ENCODE assay signal across 8 cellular contexts in genomic region chr11:111871693-111872161, GRCh38. TPM values are rescaled to one million over a fixed set of nuclear protein-coding genes. Genes with fewer than 3 reads are reported as not detected.
A peak's percentile ranks its signal among the peaks of the same experiment; 100 is the strongest.
DNase-seq lines count a peak whose midpoint lies in the region; ATAC-seq and TF ChIP-seq lines count a peak whose summit lies in the region.

No MANE protein-coding gene starts in this region.

- no peaks in the 10 kb centered on the region for H3K27me3 ChIP-seq in fibroblast of lung (ENCODE audit: control insufficient read depth, insufficient read depth, low read length)
- no peaks in the 10 kb centered on the region for H3K27me3 ChIP-seq in trophoblast cell (ENCODE audit: insufficient read depth, low read length)

- H2BK5ac ChIP-seq in trophoblast cell (ENCODE audit: low read depth, low read length, poor library complexity): no peak overlapping the region

- H4K12ac ChIP-seq in trophoblast cell (ENCODE audit: low read depth, low read length): no peak overlapping the region

- H3K27ac ChIP-seq in fibroblast of lung (ENCODE audit: insufficient read depth, low read length) (peak overlapping the region; percentile 51), trophoblast cell (ENCODE audit: low read depth, low read length) (no peak overlapping the region)

- no peak for TF ChIP-seq CTCF in fibroblast of lung (conservative IDR thresholded peaks at IDR 0.05 in 1 of 2, IDR thresholded peaks at IDR 0.05 in 1 of 2; ENCODE audit: low read depth in 1 of 2, low read length in 2 of 2)

- H3K4me1 ChIP-seq in fibroblast of lung (ENCODE audit: control insufficient read depth, extremely low read depth, insufficient read depth, low read length) (no peaks in the 10 kb centered on the region), trophoblast cell (ENCODE audit: control insufficient read depth in 1 of 2, insufficient read depth in 2 of 2, low read length in 2 of 2) (no peaks in the 10 kb centered on the region)

- H2AFZ ChIP-seq in fibroblast of lung (ENCODE audit: low read length): peak overlapping the region; percentile 96
- H2AFZ ChIP-seq in trophoblast cell (ENCODE audit: insufficient read depth, low read length, poor library complexity): peak overlapping the region; percentile 55

- H4K91ac ChIP-seq in trophoblast cell (ENCODE audit: low read depth, low read length): no peak overlapping the region

- no peak overlapping the region for H3K18ac ChIP-seq in trophoblast cell (ENCODE audit: low read length)

- no peak overlapping the region for H2BK120ac ChIP-seq in trophoblast cell (ENCODE audit: insufficient read depth, low read length, poor library complexity)

- no peak overlapping the region for H3K23ac ChIP-seq in trophoblast cell (ENCODE audit: low read length)

- WGBS in trophoblast cell (ENCODE audit: extremely low coverage, insufficient coverage, insufficient read length): no CpG with 5 or more reads among the region's 5 CpGs

- H2AK5ac ChIP-seq in trophoblast cell (ENCODE audit: low read length): no peak overlapping the region

- H2BK12ac ChIP-seq in trophoblast cell (ENCODE audit: low read length): no peak overlapping the region

- peak; percentile 30; the same call in 2 of the 3 replicates for ATAC-seq in SK-N-SH treated with all-trans-retinoic acid at 6 μM for 48 hours
- ATAC-seq in GM18858 (IDR thresholded peaks at IDR 0.05; ENCODE audit: unreplicated experiment): no peak
- ATAC-seq in HG03469 (IDR thresholded peaks at IDR 0.05; ENCODE audit: unreplicated experiment): no peak
- ATAC-seq in GM21390 (IDR thresholded peaks at IDR 0.05; ENCODE audit: unreplicated experiment): no peak

- H3K36me3 ChIP-seq in fibroblast of lung (ENCODE audit: control insufficient read depth, insufficient read depth, low read length): peaks cover 3% of the 10 kb centered on the region
- H3K36me3 ChIP-seq in trophoblast cell (ENCODE audit: control insufficient read depth in 1 of 2, insufficient read depth in 2 of 2, low read length in 2 of 2): peaks cover 2 to 3% of the 10 kb centered on the region in 2 experiments

- H3K4me3 ChIP-seq in fibroblast of lung (replicated peaks in 1 of 4; ENCODE audit: control extremely low read depth in 1 of 4, insufficient read depth in 1 of 4, low read depth in 3 of 4, low read length in 4 of 4): peak overlapping the region; percentile 52 to 72 (median 70)
- H3K4me3 ChIP-seq in trophoblast cell (ENCODE audit: low read depth, low read length): peak overlapping the region; percentile 96

- peak; percentile 55 for DNase-seq in NCI-H1092 treated with DMSO at 0.1 percent for 48 hours (lab: John Stamatoyannopoulos, UW)
- DNase-seq in NCI-H1092 (lab: John Stamatoyannopoulos, UW): no peak
- no peak for DNase-seq in fibroblast of lung (ENCODE audit: low read depth in 2 of 2)
- no peak for DNase-seq in trophoblast cell

- H3K14ac ChIP-seq in trophoblast cell (ENCODE audit: low read length): no peak overlapping the region

- H3K9me3 ChIP-seq in fibroblast of lung (ENCODE audit: control insufficient read depth, insufficient read depth, low read depth, low read length) (no peaks in the 10 kb centered on the region), trophoblast cell (ENCODE audit: insufficient read depth, low read depth, low read length) (no peaks in the 10 kb centered on the region)

- H3K4me2 ChIP-seq in fibroblast of lung (ENCODE audit: extremely low read depth, insufficient read depth, low read length): peak overlapping the region; percentile 64
- H3K4me2 ChIP-seq in trophoblast cell (ENCODE audit: low read length): peak overlapping the region; percentile 65

- H4K8ac ChIP-seq in trophoblast cell (ENCODE audit: low read depth, low read length): peak overlapping the region; percentile 99

- H4K20me1 ChIP-seq in fibroblast of lung (ENCODE audit: control insufficient read depth, extremely low read depth, insufficient read depth, low read length): no peaks in the 10 kb centered on the region

- H3K79me2 ChIP-seq in fibroblast of lung (ENCODE audit: control insufficient read depth, insufficient read depth, low read length): peaks cover 3% of the 10 kb centered on the region
- peaks cover 4% of the 10 kb centered on the region for H3K79me2 ChIP-seq in trophoblast cell (ENCODE audit: control insufficient read depth, insufficient read depth, low read length, poor library complexity)

- no peak overlapping the region for H3K4ac ChIP-seq in trophoblast cell (ENCODE audit: low read depth, low read length)

- peaks cover 8% of the 10 kb centered on the region for H3K79me1 ChIP-seq in trophoblast cell (ENCODE audit: low read length)

- H3K9ac ChIP-seq in fibroblast of lung (ENCODE audit: insufficient read depth, low read length): no peak overlapping the region
- peak overlapping the region; percentile 70 for H3K9ac ChIP-seq in trophoblast cell (ENCODE audit: low read length)

TF ChIP-seq in SK-N-SH treated with all-trans-retinoic acid at 6 μM for 48 hours, 23 proteins besides CTCF, POLR2A, EP300 and RAD21:
- no peak for TF ChIP-seq TOX (CRISPR knock-in tag; IDR thresholded peaks at IDR 0.05; ENCODE audit: borderline replicate concordance)
- TF ChIP-seq ZC3H10 (CRISPR knock-in tag; IDR thresholded peaks at IDR 0.05): no peak
- no peak for TF ChIP-seq GLIS3 (CRISPR knock-in tag; IDR thresholded peaks at IDR 0.05)

RNA-seq across cellular contexts. Expression of gene ALG9, which starts 0.3 kb away (rescaled TPM):
- total RNA-seq in fibroblast of lung: 26.5 and 30.9 TPM in 2 replicates
- polyA plus RNA-seq in fibroblast of lung: 33.4 and 43.8 TPM in 2 replicates
- polyA plus RNA-seq in fibroblast of lung (2012): 24.0 and 29.0 TPM in 2 replicates
- 41.0 and 47.9 TPM in 2 replicates for polyA minus RNA-seq in fibroblast of lung (ENCODE audit: low replicate concordance)
- polyA plus RNA-seq in trophoblast cell (2013): 55.4 and 58.1 TPM in 2 replicates

RNA-seq across cellular contexts. Expression of gene FDXACB1, which starts 7.2 kb away (rescaled TPM):
- total RNA-seq in fibroblast of lung: 1.8 and 2.6 TPM in 2 replicates
- 1.7 and 3.4 TPM in 2 replicates for polyA plus RNA-seq in fibroblast of lung
- polyA plus RNA-seq in fibroblast of lung (2012): 0.96 and 2.0 TPM in 2 replicates
- 0.90 and 1.5 TPM in 2 replicates for polyA minus RNA-seq in fibroblast of lung (ENCODE audit: low replicate concordance)
- 1.2 and 1.4 TPM in 2 replicates for polyA plus RNA-seq in trophoblast cell (2013)

RNA-seq across cellular contexts. Expression of gene CFAP68, which starts 7.6 kb away (rescaled TPM):
- total RNA-seq in fibroblast of lung: 16.9 and 19.3 TPM in 2 replicates
- 21.1 and 23.0 TPM in 2 replicates for polyA plus RNA-seq in fibroblast of lung
- polyA plus RNA-seq in fibroblast of lung (2012): 23.7 and 28.0 TPM in 2 replicates
- polyA minus RNA-seq in fibroblast of lung (ENCODE audit: low replicate concordance): 2.7 TPM in 1 of 2 replicates, not detected in the other
- polyA plus RNA-seq in trophoblast cell (2013): 18.3 and 18.7 TPM in 2 replicates

RNA-seq across cellular contexts. Expression of gene CRYAB, which starts 39.8 kb away (rescaled TPM):
- total RNA-seq in fibroblast of lung: 28.5 and 51.2 TPM in 2 replicates
- 30.0 and 48.1 TPM in 2 replicates for polyA plus RNA-seq in fibroblast of lung
- polyA plus RNA-seq in fibroblast of lung (2012): 43.8 and 99.4 TPM in 2 replicates
- 44.5 and 75.1 TPM in 2 replicates for polyA minus RNA-seq in fibroblast of lung (ENCODE audit: low replicate concordance)
- 13.0 and 16.7 TPM in 2 replicates for polyA plus RNA-seq in trophoblast cell (2013)

RNA-seq across cellular contexts. Expression of gene HSPB2, which starts 40.8 kb away (rescaled TPM):
- total RNA-seq in fibroblast of lung: 2.1 and 2.8 TPM in 2 replicates
- 0.94 and 2.5 TPM in 2 replicates for polyA plus RNA-seq in fibroblast of lung
- polyA plus RNA-seq in fibroblast of lung (2012): 2.8 and 7.4 TPM in 2 replicates
- polyA minus RNA-seq in fibroblast of lung (ENCODE audit: low replicate concordance): 0.27 TPM in 1 of 2 replicates, not detected in the other
- polyA plus RNA-seq in trophoblast cell (2013): 0.05 TPM in 1 of 2 replicates, not detected in the other
